ENCODE assay signal across 1 cellular context in the genomic region with DNA sequence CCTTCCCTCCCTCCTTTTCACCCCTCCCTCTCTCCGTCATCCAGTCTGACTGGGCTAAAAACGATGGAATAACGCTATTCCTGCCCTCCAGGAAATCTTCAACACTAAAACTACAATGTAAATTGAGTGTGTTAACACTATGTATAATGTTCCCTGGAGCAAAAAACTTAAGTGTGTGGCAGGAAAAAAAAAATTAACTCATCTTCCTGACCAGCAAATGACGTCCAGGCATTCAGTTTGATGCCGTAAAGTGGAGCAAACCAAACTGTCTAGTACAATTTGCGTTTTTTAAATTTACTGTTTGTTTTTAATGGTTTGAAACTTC.
A peak's percentile ranks its signal among the peaks of the same experiment; 100 is the strongest.
TF ChIP-seq lines count a peak whose summit lies in the region.

No MANE protein-coding gene starts in this region.

TF ChIP-seq in K562, 482 proteins besides CTCF, POLR2A, EP300 and RAD21 (continued from another document and continues in another):
- TF ChIP-seq, protein P1, sequence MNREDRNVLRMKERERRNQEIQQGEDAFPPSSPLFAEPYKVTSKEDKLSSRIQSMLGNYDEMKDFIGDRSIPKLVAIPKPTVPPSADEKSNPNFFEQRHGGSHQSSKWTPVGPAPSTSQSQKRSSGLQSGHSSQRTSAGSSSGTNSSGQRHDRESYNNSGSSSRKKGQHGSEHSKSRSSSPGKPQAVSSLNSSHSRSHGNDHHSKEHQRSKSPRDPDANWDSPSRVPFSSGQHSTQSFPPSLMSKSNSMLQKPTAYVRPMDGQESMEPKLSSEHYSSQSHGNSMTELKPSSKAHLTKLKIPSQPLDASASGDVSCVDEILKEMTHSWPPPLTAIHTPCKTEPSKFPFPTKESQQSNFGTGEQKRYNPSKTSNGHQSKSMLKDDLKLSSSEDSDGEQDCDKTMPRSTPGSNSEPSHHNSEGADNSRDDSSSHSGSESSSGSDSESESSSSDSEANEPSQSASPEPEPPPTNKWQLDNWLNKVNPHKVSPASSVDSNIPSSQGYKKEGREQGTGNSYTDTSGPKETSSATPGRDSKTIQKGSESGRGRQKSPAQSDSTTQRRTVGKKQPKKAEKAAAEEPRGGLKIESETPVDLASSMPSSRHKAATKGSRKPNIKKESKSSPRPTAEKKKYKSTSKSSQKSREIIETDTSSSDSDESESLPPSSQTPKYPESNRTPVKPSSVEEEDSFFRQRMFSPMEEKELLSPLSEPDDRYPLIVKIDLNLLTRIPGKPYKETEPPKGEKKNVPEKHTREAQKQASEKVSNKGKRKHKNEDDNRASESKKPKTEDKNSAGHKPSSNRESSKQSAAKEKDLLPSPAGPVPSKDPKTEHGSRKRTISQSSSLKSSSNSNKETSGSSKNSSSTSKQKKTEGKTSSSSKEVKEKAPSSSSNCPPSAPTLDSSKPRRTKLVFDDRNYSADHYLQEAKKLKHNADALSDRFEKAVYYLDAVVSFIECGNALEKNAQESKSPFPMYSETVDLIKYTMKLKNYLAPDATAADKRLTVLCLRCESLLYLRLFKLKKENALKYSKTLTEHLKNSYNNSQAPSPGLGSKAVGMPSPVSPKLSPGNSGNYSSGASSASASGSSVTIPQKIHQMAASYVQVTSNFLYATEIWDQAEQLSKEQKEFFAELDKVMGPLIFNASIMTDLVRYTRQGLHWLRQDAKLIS (CRISPR knock-in tag; IDR thresholded peaks at IDR 0.05): no peak
- TF ChIP-seq MTA2 (IDR thresholded peaks at IDR 0.05; ENCODE audit: low read depth) (no peak), THRAP3 (IDR thresholded peaks at IDR 0.05; ENCODE audit: borderline replicate concordance) (0 out of 2 replicates have a peak, but pooled peaks have one; percentile 27), NCOA1 (IDR thresholded peaks at IDR 0.05; ENCODE audit: low read depth) (no peak), SRSF3 (IDR thresholded peaks at IDR 0.05; ENCODE audit: insufficient read depth, low read length) (no peak), ZNF253 (CRISPR knock-in tag; conservative IDR thresholded peaks at IDR 0.05) (no peak), ZNF133 (CRISPR knock-in tag; IDR thresholded peaks at IDR 0.05) (no peak), ZC3H8 (IDR thresholded peaks at IDR 0.05) (no peak), NFIX (CRISPR knock-in tag; IDR thresholded peaks at IDR 0.05; ENCODE audit: low read depth) (no peak), ZNF212 (CRISPR knock-in tag; IDR thresholded peaks at IDR 0.05) (no peak), PHF8 (IDR thresholded peaks at IDR 0.05; ENCODE audit: borderline replicate concordance, low read length) (no peak), ZNF384 (IDR thresholded peaks at IDR 0.05; ENCODE audit: low read depth, low read length) (0 out of 2 replicates have a peak, but pooled peaks have one; percentile 10), NCOR1 (IDR thresholded peaks at IDR 0.05) (no peak; the same call in 1 of the 2 replicates), RB1 (IDR thresholded peaks at IDR 0.05; ENCODE audit: low read depth) (no peak), ZFP30 (CRISPR knock-in tag; IDR thresholded peaks at IDR 0.05; ENCODE audit: borderline replicate concordance) (no peak), BMI1 (IDR thresholded peaks at IDR 0.05; ENCODE audit: low read length) (no peak), ARNT (IDR thresholded peaks at IDR 0.05) (0 out of 4 replicates have a peak, but pooled peaks of 1 of the 2 experiments have one; percentile 6), HDGF (IDR thresholded peaks at IDR 0.05) (0 out of 2 replicates have a peak, but pooled peaks have one; percentile 42), TEAD1 (CRISPR knock-in tag; IDR thresholded peaks at IDR 0.05) (no peak), RBM39 (optimal IDR thresholded peaks at IDR 0.05; ENCODE audit: low read depth, low read length) (no peak), MEIS2 (IDR thresholded peaks at IDR 0.05; ENCODE audit: partially characterized antibody) (no peak), YY1 (IDR thresholded peaks at IDR 0.05; ENCODE audit: borderline replicate concordance in 1 of 3, control insufficient read depth in 1 of 3, extremely low read depth in 1 of 3, insufficient read depth in 3 of 3, insufficient read length in 1 of 3, insufficient replicate concordance in 2 of 3, low read depth in 1 of 3, low read length in 2 of 3) (no peak), ZNF134 (CRISPR knock-in tag; conservative IDR thresholded peaks at IDR 0.05) (no peak)
- TF ChIP-seq, protein P2, sequence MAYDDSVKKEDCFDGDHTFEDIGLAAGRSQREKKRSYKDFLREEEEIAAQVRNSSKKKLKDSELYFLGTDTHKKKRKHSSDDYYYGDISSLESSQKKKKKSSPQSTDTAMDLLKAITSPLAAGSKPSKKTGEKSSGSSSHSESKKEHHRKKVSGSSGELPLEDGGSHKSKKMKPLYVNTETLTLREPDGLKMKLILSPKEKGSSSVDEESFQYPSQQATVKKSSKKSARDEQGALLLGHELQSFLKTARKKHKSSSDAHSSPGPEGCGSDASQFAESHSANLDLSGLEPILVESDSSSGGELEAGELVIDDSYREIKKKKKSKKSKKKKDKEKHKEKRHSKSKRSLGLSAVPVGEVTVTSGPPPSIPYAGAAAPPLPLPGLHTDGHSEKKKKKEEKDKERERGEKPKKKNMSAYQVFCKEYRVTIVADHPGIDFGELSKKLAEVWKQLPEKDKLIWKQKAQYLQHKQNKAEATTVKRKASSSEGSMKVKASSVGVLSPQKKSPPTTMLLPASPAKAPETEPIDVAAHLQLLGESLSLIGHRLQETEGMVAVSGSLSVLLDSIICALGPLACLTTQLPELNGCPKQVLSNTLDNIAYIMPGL (CRISPR knock-in tag; IDR thresholded peaks at IDR 0.05): no peak
- TF ChIP-seq, protein P3, sequence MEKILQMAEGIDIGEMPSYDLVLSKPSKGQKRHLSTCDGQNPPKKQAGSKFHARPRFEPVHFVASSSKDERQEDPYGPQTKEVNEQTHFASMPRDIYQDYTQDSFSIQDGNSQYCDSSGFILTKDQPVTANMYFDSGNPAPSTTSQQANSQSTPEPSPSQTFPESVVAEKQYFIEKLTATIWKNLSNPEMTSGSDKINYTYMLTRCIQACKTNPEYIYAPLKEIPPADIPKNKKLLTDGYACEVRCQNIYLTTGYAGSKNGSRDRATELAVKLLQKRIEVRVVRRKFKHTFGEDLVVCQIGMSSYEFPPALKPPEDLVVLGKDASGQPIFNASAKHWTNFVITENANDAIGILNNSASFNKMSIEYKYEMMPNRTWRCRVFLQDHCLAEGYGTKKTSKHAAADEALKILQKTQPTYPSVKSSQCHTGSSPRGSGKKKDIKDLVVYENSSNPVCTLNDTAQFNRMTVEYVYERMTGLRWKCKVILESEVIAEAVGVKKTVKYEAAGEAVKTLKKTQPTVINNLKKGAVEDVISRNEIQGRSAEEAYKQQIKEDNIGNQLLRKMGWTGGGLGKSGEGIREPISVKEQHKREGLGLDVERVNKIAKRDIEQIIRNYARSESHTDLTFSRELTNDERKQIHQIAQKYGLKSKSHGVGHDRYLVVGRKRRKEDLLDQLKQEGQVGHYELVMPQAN (IDR thresholded peaks at IDR 0.05; ENCODE audit: borderline replicate concordance): no peak
- TF ChIP-seq, protein P4, sequence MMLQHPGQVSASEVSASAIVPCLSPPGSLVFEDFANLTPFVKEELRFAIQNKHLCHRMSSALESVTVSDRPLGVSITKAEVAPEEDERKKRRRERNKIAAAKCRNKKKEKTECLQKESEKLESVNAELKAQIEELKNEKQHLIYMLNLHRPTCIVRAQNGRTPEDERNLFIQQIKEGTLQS (IDR thresholded peaks at IDR 0.05): no peak; the same call in 1 of the 2 replicates
- TF ChIP-seq, protein P4 (CRISPR knock-in tag; conservative IDR thresholded peaks at IDR 0.05): peak; percentile 35; the same call in 1 of the 2 replicates
- TF ChIP-seq, protein P5, sequence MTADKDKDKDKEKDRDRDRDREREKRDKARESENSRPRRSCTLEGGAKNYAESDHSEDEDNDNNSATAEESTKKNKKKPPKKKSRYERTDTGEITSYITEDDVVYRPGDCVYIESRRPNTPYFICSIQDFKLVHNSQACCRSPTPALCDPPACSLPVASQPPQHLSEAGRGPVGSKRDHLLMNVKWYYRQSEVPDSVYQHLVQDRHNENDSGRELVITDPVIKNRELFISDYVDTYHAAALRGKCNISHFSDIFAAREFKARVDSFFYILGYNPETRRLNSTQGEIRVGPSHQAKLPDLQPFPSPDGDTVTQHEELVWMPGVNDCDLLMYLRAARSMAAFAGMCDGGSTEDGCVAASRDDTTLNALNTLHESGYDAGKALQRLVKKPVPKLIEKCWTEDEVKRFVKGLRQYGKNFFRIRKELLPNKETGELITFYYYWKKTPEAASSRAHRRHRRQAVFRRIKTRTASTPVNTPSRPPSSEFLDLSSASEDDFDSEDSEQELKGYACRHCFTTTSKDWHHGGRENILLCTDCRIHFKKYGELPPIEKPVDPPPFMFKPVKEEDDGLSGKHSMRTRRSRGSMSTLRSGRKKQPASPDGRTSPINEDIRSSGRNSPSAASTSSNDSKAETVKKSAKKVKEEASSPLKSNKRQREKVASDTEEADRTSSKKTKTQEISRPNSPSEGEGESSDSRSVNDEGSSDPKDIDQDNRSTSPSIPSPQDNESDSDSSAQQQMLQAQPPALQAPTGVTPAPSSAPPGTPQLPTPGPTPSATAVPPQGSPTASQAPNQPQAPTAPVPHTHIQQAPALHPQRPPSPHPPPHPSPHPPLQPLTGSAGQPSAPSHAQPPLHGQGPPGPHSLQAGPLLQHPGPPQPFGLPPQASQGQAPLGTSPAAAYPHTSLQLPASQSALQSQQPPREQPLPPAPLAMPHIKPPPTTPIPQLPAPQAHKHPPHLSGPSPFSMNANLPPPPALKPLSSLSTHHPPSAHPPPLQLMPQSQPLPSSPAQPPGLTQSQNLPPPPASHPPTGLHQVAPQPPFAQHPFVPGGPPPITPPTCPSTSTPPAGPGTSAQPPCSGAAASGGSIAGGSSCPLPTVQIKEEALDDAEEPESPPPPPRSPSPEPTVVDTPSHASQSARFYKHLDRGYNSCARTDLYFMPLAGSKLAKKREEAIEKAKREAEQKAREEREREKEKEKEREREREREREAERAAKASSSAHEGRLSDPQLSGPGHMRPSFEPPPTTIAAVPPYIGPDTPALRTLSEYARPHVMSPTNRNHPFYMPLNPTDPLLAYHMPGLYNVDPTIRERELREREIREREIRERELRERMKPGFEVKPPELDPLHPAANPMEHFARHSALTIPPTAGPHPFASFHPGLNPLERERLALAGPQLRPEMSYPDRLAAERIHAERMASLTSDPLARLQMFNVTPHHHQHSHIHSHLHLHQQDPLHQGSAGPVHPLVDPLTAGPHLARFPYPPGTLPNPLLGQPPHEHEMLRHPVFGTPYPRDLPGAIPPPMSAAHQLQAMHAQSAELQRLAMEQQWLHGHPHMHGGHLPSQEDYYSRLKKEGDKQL (CRISPR knock-in tag; IDR thresholded peaks at IDR 0.05; ENCODE audit: borderline replicate concordance): no peak
- TF ChIP-seq, protein P6, sequence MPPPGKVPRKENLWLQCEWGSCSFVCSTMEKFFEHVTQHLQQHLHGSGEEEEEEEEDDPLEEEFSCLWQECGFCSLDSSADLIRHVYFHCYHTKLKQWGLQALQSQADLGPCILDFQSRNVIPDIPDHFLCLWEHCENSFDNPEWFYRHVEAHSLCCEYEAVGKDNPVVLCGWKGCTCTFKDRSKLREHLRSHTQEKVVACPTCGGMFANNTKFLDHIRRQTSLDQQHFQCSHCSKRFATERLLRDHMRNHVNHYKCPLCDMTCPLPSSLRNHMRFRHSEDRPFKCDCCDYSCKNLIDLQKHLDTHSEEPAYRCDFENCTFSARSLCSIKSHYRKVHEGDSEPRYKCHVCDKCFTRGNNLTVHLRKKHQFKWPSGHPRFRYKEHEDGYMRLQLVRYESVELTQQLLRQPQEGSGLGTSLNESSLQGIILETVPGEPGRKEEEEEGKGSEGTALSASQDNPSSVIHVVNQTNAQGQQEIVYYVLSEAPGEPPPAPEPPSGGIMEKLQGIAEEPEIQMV (tag; conservative IDR thresholded peaks at IDR 0.05; ENCODE audit: low read depth): no peak; the same call in 1 of the 2 replicates
- TF ChIP-seq, protein P7, sequence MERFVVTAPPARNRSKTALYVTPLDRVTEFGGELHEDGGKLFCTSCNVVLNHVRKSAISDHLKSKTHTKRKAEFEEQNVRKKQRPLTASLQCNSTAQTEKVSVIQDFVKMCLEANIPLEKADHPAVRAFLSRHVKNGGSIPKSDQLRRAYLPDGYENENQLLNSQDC (CRISPR knock-in tag; IDR thresholded peaks at IDR 0.05): no peak
- TF ChIP-seq, protein P8, sequence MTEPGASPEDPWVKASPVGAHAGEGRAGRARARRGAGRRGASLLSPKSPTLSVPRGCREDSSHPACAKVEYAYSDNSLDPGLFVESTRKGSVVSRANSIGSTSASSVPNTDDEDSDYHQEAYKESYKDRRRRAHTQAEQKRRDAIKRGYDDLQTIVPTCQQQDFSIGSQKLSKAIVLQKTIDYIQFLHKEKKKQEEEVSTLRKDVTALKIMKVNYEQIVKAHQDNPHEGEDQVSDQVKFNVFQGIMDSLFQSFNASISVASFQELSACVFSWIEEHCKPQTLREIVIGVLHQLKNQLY (CRISPR knock-in tag; conservative IDR thresholded peaks at IDR 0.05): no peak
- TF ChIP-seq, protein P9, sequence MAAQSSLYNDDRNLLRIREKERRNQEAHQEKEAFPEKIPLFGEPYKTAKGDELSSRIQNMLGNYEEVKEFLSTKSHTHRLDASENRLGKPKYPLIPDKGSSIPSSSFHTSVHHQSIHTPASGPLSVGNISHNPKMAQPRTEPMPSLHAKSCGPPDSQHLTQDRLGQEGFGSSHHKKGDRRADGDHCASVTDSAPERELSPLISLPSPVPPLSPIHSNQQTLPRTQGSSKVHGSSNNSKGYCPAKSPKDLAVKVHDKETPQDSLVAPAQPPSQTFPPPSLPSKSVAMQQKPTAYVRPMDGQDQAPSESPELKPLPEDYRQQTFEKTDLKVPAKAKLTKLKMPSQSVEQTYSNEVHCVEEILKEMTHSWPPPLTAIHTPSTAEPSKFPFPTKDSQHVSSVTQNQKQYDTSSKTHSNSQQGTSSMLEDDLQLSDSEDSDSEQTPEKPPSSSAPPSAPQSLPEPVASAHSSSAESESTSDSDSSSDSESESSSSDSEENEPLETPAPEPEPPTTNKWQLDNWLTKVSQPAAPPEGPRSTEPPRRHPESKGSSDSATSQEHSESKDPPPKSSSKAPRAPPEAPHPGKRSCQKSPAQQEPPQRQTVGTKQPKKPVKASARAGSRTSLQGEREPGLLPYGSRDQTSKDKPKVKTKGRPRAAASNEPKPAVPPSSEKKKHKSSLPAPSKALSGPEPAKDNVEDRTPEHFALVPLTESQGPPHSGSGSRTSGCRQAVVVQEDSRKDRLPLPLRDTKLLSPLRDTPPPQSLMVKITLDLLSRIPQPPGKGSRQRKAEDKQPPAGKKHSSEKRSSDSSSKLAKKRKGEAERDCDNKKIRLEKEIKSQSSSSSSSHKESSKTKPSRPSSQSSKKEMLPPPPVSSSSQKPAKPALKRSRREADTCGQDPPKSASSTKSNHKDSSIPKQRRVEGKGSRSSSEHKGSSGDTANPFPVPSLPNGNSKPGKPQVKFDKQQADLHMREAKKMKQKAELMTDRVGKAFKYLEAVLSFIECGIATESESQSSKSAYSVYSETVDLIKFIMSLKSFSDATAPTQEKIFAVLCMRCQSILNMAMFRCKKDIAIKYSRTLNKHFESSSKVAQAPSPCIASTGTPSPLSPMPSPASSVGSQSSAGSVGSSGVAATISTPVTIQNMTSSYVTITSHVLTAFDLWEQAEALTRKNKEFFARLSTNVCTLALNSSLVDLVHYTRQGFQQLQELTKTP (IDR thresholded peaks at IDR 0.05; ENCODE audit: low read depth in 1 of 2, partially characterized antibody in 2 of 2): no peak
- TF ChIP-seq, protein P10, sequence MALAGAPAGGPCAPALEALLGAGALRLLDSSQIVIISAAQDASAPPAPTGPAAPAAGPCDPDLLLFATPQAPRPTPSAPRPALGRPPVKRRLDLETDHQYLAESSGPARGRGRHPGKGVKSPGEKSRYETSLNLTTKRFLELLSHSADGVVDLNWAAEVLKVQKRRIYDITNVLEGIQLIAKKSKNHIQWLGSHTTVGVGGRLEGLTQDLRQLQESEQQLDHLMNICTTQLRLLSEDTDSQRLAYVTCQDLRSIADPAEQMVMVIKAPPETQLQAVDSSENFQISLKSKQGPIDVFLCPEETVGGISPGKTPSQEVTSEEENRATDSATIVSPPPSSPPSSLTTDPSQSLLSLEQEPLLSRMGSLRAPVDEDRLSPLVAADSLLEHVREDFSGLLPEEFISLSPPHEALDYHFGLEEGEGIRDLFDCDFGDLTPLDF (CRISPR knock-in tag; IDR thresholded peaks at IDR 0.05): 0 out of 2 replicates have a peak, but pooled peaks have one; percentile 55
